11 cellular contexts compared by ENCODE assay signal in genomic region chr2:42256502-42256901, GRCh38.
DNase-seq lines count a peak whose midpoint lies in the region; ATAC-seq lines count a peak whose summit lies in the region.
"Had no signal": no experiment of that assay in that cellular context is flagged by ENCODE, and none has a peak within 500 bp of the region (broad histone marks: within the 10 kb centered on the region; RNA-seq: fewer than 3 reads in every experiment).

No MANE protein-coding gene starts in this region.

- ATAC-seq in HG03095 (IDR thresholded peaks at IDR 0.05; ENCODE audit: unreplicated experiment), result peak; percentile 82
- ATAC-seq in left lobe of liver, result no peak

- H3K36me3 Mint-ChIP-seq in CD8-positive, alpha-beta memory T cell, result peaks cover 0 to 71% (median 16%) of the 10 kb centered on the region in 3 donors
- H3K36me3 Mint-ChIP-seq in activated naive CD8-positive, alpha-beta T cell treated with anti-CD3 and anti-CD28 coated beads for 36 hours, result peaks cover 35% of the 10 kb centered on the region

- no peaks in the 10 kb centered on the region for H3K27me3 ChIP-seq in CD8-positive, alpha-beta memory T cell (ENCODE audit: insufficient read depth, low read length, poor library complexity, severe bottlenecking)

- DNase-seq in CD8-positive, alpha-beta memory T cell, result no peak
- DNase-seq in GM19240 (ENCODE audit: insufficient read length, low spot score) (peak; percentile 3), SKM-1 treated with dmso at 0.1 percent for 144 hours (lab: John Stamatoyannopoulos, UW; ENCODE audit: unreplicated experiment) (no peak), activated gamma-delta T cell (lab: John Stamatoyannopoulos, UW) (no peak), GM03348 (ENCODE audit: low spot score) (no peak), left lobe of liver (ENCODE audit: low spot score) (no peak)
- DNase-seq in activated naive CD8-positive, alpha-beta T cell treated with anti-CD3 and anti-CD28 coated beads for 36 hours, result no peak
- DNase-seq: cortex of kidney, KBM-7, left cardiac atrium had no signal

- peaks cover 24% of the 10 kb centered on the region for H3K4me1 ChIP-seq in CD8-positive, alpha-beta memory T cell (ENCODE audit: insufficient read depth, low read length)

- H3K4me3 ChIP-seq in CD8-positive, alpha-beta memory T cell (ENCODE audit: low read length), result no peak overlapping the region

- peak overlapping the region in 7 of 8 donors; percentile 20 to 86 (median 51) for H3K27ac Mint-ChIP-seq in CD8-positive, alpha-beta memory T cell
- H3K27ac Mint-ChIP-seq in activated naive CD8-positive, alpha-beta T cell treated with anti-CD3 and anti-CD28 coated beads for 36 hours, result peak overlapping the region; percentile 56

- H3K27me3 Mint-ChIP-seq in CD8-positive, alpha-beta memory T cell, result no peaks in the 10 kb centered on the region
- no peaks in the 10 kb centered on the region for H3K27me3 Mint-ChIP-seq in activated naive CD8-positive, alpha-beta T cell treated with anti-CD3 and anti-CD28 coated beads for 36 hours

- H3K27ac ChIP-seq in CD8-positive, alpha-beta memory T cell (ENCODE audit: low read depth, low read length), result no peak overlapping the region

- H3K36me3 ChIP-seq in CD8-positive, alpha-beta memory T cell (ENCODE audit: insufficient read depth, low read length), result peaks cover 16% of the 10 kb centered on the region

- H3K9me3 ChIP-seq in CD8-positive, alpha-beta memory T cell (ENCODE audit: low read length), result no peaks in the 10 kb centered on the region

- H3K4me1 Mint-ChIP-seq in CD8-positive, alpha-beta memory T cell, result peaks cover 52 to 66% (median 57%) of the 10 kb centered on the region in 3 donors
- peaks cover 47% of the 10 kb centered on the region for H3K4me1 Mint-ChIP-seq in activated naive CD8-positive, alpha-beta T cell treated with anti-CD3 and anti-CD28 coated beads for 36 hours

- POLR2A ChIA-PET in CD8-positive, alpha-beta memory T cell (lab: Charles Lee), result no interaction called here

- CTCF ChIA-PET in CD8-positive, alpha-beta memory T cell (lab: Charles Lee), result interaction anchor here (0.9 to 1.1 kb wide), 2 partner anchors 9 to 171 kb away, joined by 3 read pairs; no protein-coding TSS in a partner anchor

- no peaks in the 10 kb centered on the region for H3K9me3 Mint-ChIP-seq in CD8-positive, alpha-beta memory T cell
- H3K9me3 Mint-ChIP-seq in activated naive CD8-positive, alpha-beta T cell treated with anti-CD3 and anti-CD28 coated beads for 36 hours, result peaks cover 6% of the 10 kb centered on the region

- peak overlapping the region in 6 of 7 donors; percentile 14 to 57 (median 42) for H3K4me3 Mint-ChIP-seq in CD8-positive, alpha-beta memory T cell
- H3K4me3 Mint-ChIP-seq in activated naive CD8-positive, alpha-beta T cell treated with anti-CD3 and anti-CD28 coated beads for 36 hours, result no peak overlapping the region
